In genomic region chr7:151744656-151745055, GRCh38 we compare ENCODE assay signal across 15 cellular contexts.
A peak's percentile ranks its signal among the peaks of the same experiment; 100 is the strongest.
DNase-seq lines count a peak whose midpoint lies in the region; ATAC-seq, FAIRE-seq and TF ChIP-seq lines count a peak whose summit lies in the region.
"Had no signal": no experiment of that assay in that cellular context is flagged by ENCODE, and none has a peak within 500 bp of the region (broad histone marks: within the 10 kb centered on the region; RNA-seq: fewer than 3 reads in every experiment).

No MANE protein-coding gene starts in this region.

- H3K4me1 ChIP-seq in GM23248 (ENCODE audit: insufficient read depth) (peaks cover 29% of the 10 kb centered on the region), right lobe of liver (peaks cover 0 to 66% (median 35%) of the 10 kb centered on the region in 4 donors), small intestine (ENCODE audit: control insufficient read depth in 2 of 2, insufficient read depth in 1 of 2, low read depth in 1 of 2, low read length in 1 of 2) (peaks cover 3 to 7% of the 10 kb centered on the region in 2 donors)

- no peak for TF ChIP-seq POLR2A in right lobe of liver (IDR thresholded peaks at IDR 0.05)

- intact Hi-C loops in right lobe of liver (cut with DNase I) = no loop called here

- peaks cover 23% of the 10 kb centered on the region for H3F3A ChIP-seq in GM23248 (ENCODE audit: insufficient read depth)

- DNase-seq in GM23248 = no peak
- no peak for DNase-seq in right lobe of liver
- peak; percentile 69 for DNase-seq in small intestine
- no peak for DNase-seq in activated naive CD4-positive, alpha-beta T cell treated with Interleukin-2 at 50 U/mL for 16 hours
- no peak for DNase-seq in activated naive CD4-positive, alpha-beta T cell (lab: John Stamatoyannopoulos, UW)
- DNase-seq: COR-L47; effector memory CD8-positive, alpha-beta T cell; NCI-H1092; NCI-H2081 treated with DMSO at 0.1 percent for 48 hours; stimulated activated naive CD4-positive, alpha-beta T cell; T-helper 17 cell had no signal

- H4K20me1 ChIP-seq in GM23248 (ENCODE audit: insufficient read depth) = no peaks in the 10 kb centered on the region

- no peaks in the 10 kb centered on the region for H3K9me3 Mint-ChIP-seq in activated T-helper 17 cell treated with anti-CD3 and anti-CD28 coated beads, Interleukin-2, amount 50 U/mL, for 72 hours
- H3K9me3 Mint-ChIP-seq: activated CD8-positive, alpha-beta T cell treated with anti-CD3 and anti-CD28 coated beads for 36 hours; effector memory CD8-positive, alpha-beta T cell; neural crest cell had no signal

- H3K4me1 Mint-ChIP-seq in activated T-helper 17 cell treated with anti-CD3 and anti-CD28 coated beads, Interleukin-2, amount 50 U/mL, for 72 hours = peaks cover 5% of the 10 kb centered on the region

- H3K27me3 ChIP-seq in GM23248 (replicated peaks; ENCODE audit: insufficient read depth) (no peaks in the 10 kb centered on the region), right lobe of liver (no peaks in the 10 kb centered on the region), small intestine (ENCODE audit: control insufficient read depth in 2 of 2, insufficient read depth in 2 of 2, low read length in 2 of 2) (no peaks in the 10 kb centered on the region)

- ATAC-seq in activated T-helper 17 cell treated with anti-CD3 and anti-CD28 coated beads, Interleukin-2, amount 50 U/mL, for 72 hours (replicated peaks) = no peak
- ATAC-seq in right lobe of liver (no peak), HG03108 (IDR thresholded peaks at IDR 0.05; ENCODE audit: unreplicated experiment) (no peak)

- in situ Hi-C loops in GM23248 (cut with MboI) = no loop called here

- H3K36me3 ChIP-seq in GM23248 (ENCODE audit: low read depth) (no peaks in the 10 kb centered on the region), right lobe of liver (no peaks in the 10 kb centered on the region), small intestine (ENCODE audit: control insufficient read depth in 2 of 2, insufficient read depth in 2 of 2, low read length in 2 of 2) (no peaks in the 10 kb centered on the region)

- peaks cover 7% of the 10 kb centered on the region for H3K36me3 Mint-ChIP-seq in activated T-helper 17 cell treated with anti-CD3 and anti-CD28 coated beads, Interleukin-2, amount 50 U/mL, for 72 hours (ENCODE audit: low read depth)

- H3K27ac ChIP-seq in GM23248 (peak overlapping the region; percentile 31), right lobe of liver (peak overlapping the region; percentile 51 to 99 (median 96)), small intestine (ENCODE audit: low read depth in 1 of 2, low read length in 1 of 2) (peak overlapping the region; percentile 82 to 95)

- no peaks in the 10 kb centered on the region for H3K27me3 Mint-ChIP-seq in activated T-helper 17 cell treated with anti-CD3 and anti-CD28 coated beads, Interleukin-2, amount 50 U/mL, for 72 hours
- H3K27me3 Mint-ChIP-seq: activated CD8-positive, alpha-beta T cell treated with anti-CD3 and anti-CD28 coated beads for 36 hours; effector memory CD8-positive, alpha-beta T cell; T-helper 17 cell had no signal

- H3K4me2 ChIP-seq in GM23248 (ENCODE audit: unreplicated experiment) = no peak overlapping the region

- H3K4me3 ChIP-seq in GM23248 (no peak overlapping the region), right lobe of liver (no peak overlapping the region), small intestine (ENCODE audit: low read depth in 1 of 2, low read length in 2 of 2) (peak overlapping the region in 1 of 2 donors; percentile 14)

- no peak for TF ChIP-seq CTCF in right lobe of liver (IDR thresholded peaks at IDR 0.05)

- H3K9me3 ChIP-seq in GM23248 (ENCODE audit: low read depth) (no peaks in the 10 kb centered on the region), right lobe of liver (no peaks in the 10 kb centered on the region), small intestine (ENCODE audit: control insufficient read depth, low read depth) (no peaks in the 10 kb centered on the region)

- peak overlapping the region; percentile 49 for H3K27ac Mint-ChIP-seq in activated T-helper 17 cell treated with anti-CD3 and anti-CD28 coated beads, Interleukin-2, amount 50 U/mL, for 72 hours
- H3K27ac Mint-ChIP-seq: effector memory CD8-positive, alpha-beta T cell; T-helper 17 cell had no signal

- H3K9ac ChIP-seq in GM23248 = peak overlapping the region; percentile 20; the same call in 1 of the 2 replicates

- no peaks in the 10 kb centered on the region for H3K79me2 ChIP-seq in GM23248 (ENCODE audit: insufficient read depth)

- 92% methylated on average over 11 of the region's 11 CpGs for WGBS in GM23248 (ENCODE audit: low coverage in 1 of 2, low lambda C conversion rate in 2 of 2, missing lambda C conversion rate in 2 of 2), 2 experiments
- 61% methylated on average over 3 of the region's 11 CpGs for WGBS in right lobe of liver (ENCODE audit: insufficient coverage, low coverage, low lambda C conversion rate, missing lambda C conversion rate)
- WGBS in small intestine, 3 donors = 42 to 79% (median 64%) methylated on average over 11 of the region's 11 CpGs

- no peak overlapping the region for H2AFZ ChIP-seq in GM23248

- no peaks in the 10 kb centered on the region for H3K9me2 ChIP-seq in GM23248 (ENCODE audit: insufficient read depth)

- FAIRE-seq in small intestine (lab: Jason Lieb, UNC) = no peak

- peak overlapping the region; percentile 32 for H3K4me3 Mint-ChIP-seq in activated T-helper 17 cell treated with anti-CD3 and anti-CD28 coated beads, Interleukin-2, amount 50 U/mL, for 72 hours
- H3K4me3 Mint-ChIP-seq: activated CD8-positive, alpha-beta T cell treated with anti-CD3 and anti-CD28 coated beads for 36 hours; effector memory CD8-positive, alpha-beta T cell; neural crest cell; T-helper 17 cell had no signal

Comparison
In these comparisons a context has a peak if more than half of its experiments do, and no peak if none do; other contexts are left out.
1. H3K27ac ChIP-seq: peak in every context shown above with its lines; median percentile 96 in right lobe of liver; 88 in small intestine; 31 in GM23248.